9 cellular contexts compared by ENCODE assay signal in genomic region chr1:174989540-174990181, GRCh38. TPM values are rescaled to one million over a fixed set of nuclear protein-coding genes. Genes with fewer than 3 reads are reported as not detected.
A peak's percentile ranks its signal among the peaks of the same experiment; 100 is the strongest.
DNase-seq lines count a peak whose midpoint lies in the region; ATAC-seq and TF ChIP-seq lines count a peak whose summit lies in the region.
"Had no signal": no experiment of that assay in that cellular context is flagged by ENCODE, and none has a peak within 500 bp of the region (broad histone marks: within the 10 kb centered on the region; RNA-seq: fewer than 3 reads in every experiment).

No MANE protein-coding gene starts in this region.

- WGBS in mesenchymal stem cell = 94% methylated on average over 4 of the region's 5 CpGs

- no peaks in the 10 kb centered on the region for H3K4me1 ChIP-seq in ascending aorta
- no peaks in the 10 kb centered on the region for H3K4me1 ChIP-seq in mesenchymal stem cell (ENCODE audit: control insufficient read depth, insufficient read depth, low read depth, low read length)
- H3K4me1 ChIP-seq in upper lobe of right lung = no peaks in the 10 kb centered on the region

- no peak overlapping the region for H2AFZ ChIP-seq in mesenchymal stem cell (ENCODE audit: low read depth, low read length)

- H3K36me3 ChIP-seq in ascending aorta (no peaks in the 10 kb centered on the region), mesenchymal stem cell (ENCODE audit: control insufficient read depth in 1 of 2, insufficient read depth in 2 of 2, low read depth in 1 of 2, low read length in 2 of 2) (peaks cover 0 to 5% of the 10 kb centered on the region in 2 experiments), upper lobe of right lung (peaks cover 3% of the 10 kb centered on the region)

- POLR2A ChIA-PET in RWPE1 (lab: Yijun Ruan, JAX; ENCODE audit: low non-redundant PET) = no interaction called here

- no peak overlapping the region for H2AK5ac ChIP-seq in mesenchymal stem cell (ENCODE audit: low read length, severe bottlenecking)

- H2BK5ac ChIP-seq in mesenchymal stem cell (ENCODE audit: low read depth, low read length, poor library complexity, severe bottlenecking) = no peak overlapping the region

- H3K27ac ChIP-seq in ascending aorta (peak overlapping the region; percentile 73 to 76), mesenchymal stem cell (ENCODE audit: low read length, poor library complexity, severe bottlenecking) (no peak overlapping the region), upper lobe of right lung (peak overlapping the region; percentile 85), RWPE1 (no peak overlapping the region)
- H3K27ac ChIP-seq: epithelial cell of prostate had no signal

- no peaks in the 10 kb centered on the region for H3K79me1 ChIP-seq in mesenchymal stem cell (replicated peaks; ENCODE audit: low read length, poor library complexity, severe bottlenecking)

- H4K8ac ChIP-seq in mesenchymal stem cell (ENCODE audit: low read length) = no peak overlapping the region

- H3K4ac ChIP-seq in mesenchymal stem cell (ENCODE audit: low read depth in 1 of 2, low read length in 2 of 2) = no peak overlapping the region

- H3K9me3 ChIP-seq in ascending aorta = no peaks in the 10 kb centered on the region
- no peaks in the 10 kb centered on the region for H3K9me3 ChIP-seq in mesenchymal stem cell (ENCODE audit: control insufficient read depth, low read length)
- no peaks in the 10 kb centered on the region for H3K9me3 ChIP-seq in upper lobe of right lung

- peak overlapping the region; percentile 42 to 74 for H3K4me3 Mint-ChIP-seq in activated T-cell treated with anti-CD3 and anti-CD28 coated beads, Interleukin-2, amount 50 U/mL, for 72 hours

- no peak for ATAC-seq in activated T-cell treated with anti-CD3 and anti-CD28 coated beads, Interleukin-2, amount 50 U/mL, for 72 hours (replicated peaks in 1 of 2)
- ATAC-seq in upper lobe of right lung (no peak), HG02763 (IDR thresholded peaks at IDR 0.05; ENCODE audit: unreplicated experiment) (no peak)

- TF ChIP-seq CTCF in ascending aorta (IDR thresholded peaks at IDR 0.05) (no peak), upper lobe of right lung (IDR thresholded peaks at IDR 0.05) (no peak), RWPE1 (conservative IDR thresholded peaks at IDR 0.05; ENCODE audit: low read depth) (no peak)

- no peak overlapping the region for H3K14ac ChIP-seq in mesenchymal stem cell (ENCODE audit: low read length in 2 of 2)

- H3K18ac ChIP-seq in mesenchymal stem cell (ENCODE audit: low read depth in 1 of 2, low read length in 2 of 2) = no peak overlapping the region

- H3K4me3 ChIP-seq in ascending aorta (peak overlapping the region; percentile 43 to 58), mesenchymal stem cell (ENCODE audit: insufficient read depth in 1 of 2, low read depth in 1 of 2, low read length in 2 of 2) (peak overlapping the region in 1 of 2 experiments; percentile 89), upper lobe of right lung (peak overlapping the region; percentile 54)

- CTCF ChIA-PET in RWPE1 (lab: Yijun Ruan, JAX) = interaction anchor here (1.1 kb wide), 1 partner anchor 9 kb away, joined by 4 read pairs; no protein-coding TSS in a partner anchor

- no peak for DNase-seq in activated T-cell treated with anti-CD3 and anti-CD28 coated beads, Interleukin-2, amount 50 U/mL, for 72 hours
- no peak for DNase-seq in activated T-cell treated with anti-CD3 and anti-CD28 coated beads for 4 hours
- DNase-seq in ascending aorta (ENCODE audit: low spot score in 2 of 2) = no peak
- DNase-seq in mesenchymal stem cell = no peak
- no peak for DNase-seq in upper lobe of right lung
- no peak for DNase-seq in NCI-H2227 treated with DMSO at 0.1 percent for 48 hours (lab: John Stamatoyannopoulos, UW)
- DNase-seq in RWPE1 (ENCODE audit: low spot score) = no peak

- H3K27me3 Mint-ChIP-seq in activated T-cell treated with anti-CD3 and anti-CD28 coated beads, Interleukin-2, amount 50 U/mL, for 72 hours (ENCODE audit: low read depth) = no peaks in the 10 kb centered on the region

- intact Hi-C loops in ascending aorta (cut with DNase I) (loop anchor here (10.0 kb wide), 1 partner anchor 835 kb away; the partner anchor contains the start of gene RABGAP1L), upper lobe of right lung (cut with DNase I) (loop anchor here (10.0 kb wide), 1 partner anchor 225 kb away; no protein-coding TSS in a partner anchor)

- no peaks in the 10 kb centered on the region for H3K9me3 Mint-ChIP-seq in activated T-cell treated with anti-CD3 and anti-CD28 coated beads, Interleukin-2, amount 50 U/mL, for 72 hours

- peaks cover 16% of the 10 kb centered on the region for H3K4me1 Mint-ChIP-seq in activated T-cell treated with anti-CD3 and anti-CD28 coated beads, Interleukin-2, amount 50 U/mL, for 72 hours (ENCODE audit: low read depth)

- no peak overlapping the region for H3K4me2 ChIP-seq in mesenchymal stem cell (ENCODE audit: low read length, poor library complexity, severe bottlenecking)

- H3K23ac ChIP-seq in mesenchymal stem cell (ENCODE audit: low read length in 2 of 2) = no peak overlapping the region

- peak overlapping the region; percentile 90 for H3K27ac Mint-ChIP-seq in activated T-cell treated with anti-CD3 and anti-CD28 coated beads, Interleukin-2, amount 50 U/mL, for 72 hours

- peaks cover 0 to 4% of the 10 kb centered on the region in 2 donors for H3K36me3 Mint-ChIP-seq in activated T-cell treated with anti-CD3 and anti-CD28 coated beads, Interleukin-2, amount 50 U/mL, for 72 hours (ENCODE audit: insufficient read depth in 2 of 2)

- H3K27me3 ChIP-seq in ascending aorta (no peaks in the 10 kb centered on the region), mesenchymal stem cell (ENCODE audit: control insufficient read depth in 1 of 2, insufficient read depth in 1 of 2, low read length in 2 of 2) (no peaks in the 10 kb centered on the region), upper lobe of right lung (no peaks in the 10 kb centered on the region)

- H2BK12ac ChIP-seq in mesenchymal stem cell (ENCODE audit: low read length in 2 of 2) = no peak overlapping the region

- no peak overlapping the region for H2BK120ac ChIP-seq in mesenchymal stem cell (ENCODE audit: low read depth, low read length)

- H2BK15ac ChIP-seq in mesenchymal stem cell (ENCODE audit: low read depth, poor library complexity, severe bottlenecking) = no peak overlapping the region

- H4K91ac ChIP-seq in mesenchymal stem cell (ENCODE audit: low read length) = no peak overlapping the region

- peak overlapping the region; percentile 95 for H3K9ac ChIP-seq in mesenchymal stem cell (ENCODE audit: low read length)

RNA-seq across cellular contexts. Expression of gene CACYBP, which starts 10.1 kb away (rescaled TPM):
- 100 to 1,000 TPM; 270 to 306 TPM for total RNA-seq in activated T-cell treated with anti-CD3 and anti-CD28 coated beads, Interleukin-2, amount 50 U/mL, for 72 hours
- total RNA-seq in ascending aorta (77.4 TPM), upper lobe of right lung (70.2 TPM)
- 39.3 TPM for polyA plus RNA-seq in mesenchymal stem cell (2013, experiment 1 of 2)
- 39.0 TPM for polyA plus RNA-seq in mesenchymal stem cell (2013, experiment 2 of 2)

RNA-seq across cellular contexts. Expression of gene MRPS14, which starts 33.6 kb away (rescaled TPM):
- total RNA-seq in activated T-cell treated with anti-CD3 and anti-CD28 coated beads, Interleukin-2, amount 50 U/mL, for 72 hours = 10 to 100 TPM; 28.7 to 30.1 TPM
- total RNA-seq in ascending aorta (8.2 TPM), upper lobe of right lung (28.1 TPM)
- 41.8 TPM for polyA plus RNA-seq in mesenchymal stem cell (2013, experiment 1 of 2)
- polyA plus RNA-seq in mesenchymal stem cell (2013, experiment 2 of 2) = 43.5 TPM

Comparison
In these comparisons a context has a peak if more than half of its experiments do, and no peak if none do; other contexts are left out.
1. H3K27ac ChIP-seq: peak in ascending aorta (2 of 2) and upper lobe of right lung (single experiment); none in mesenchymal stem cell (single experiment) and RWPE1 (single experiment).